In the genomic region with DNA sequence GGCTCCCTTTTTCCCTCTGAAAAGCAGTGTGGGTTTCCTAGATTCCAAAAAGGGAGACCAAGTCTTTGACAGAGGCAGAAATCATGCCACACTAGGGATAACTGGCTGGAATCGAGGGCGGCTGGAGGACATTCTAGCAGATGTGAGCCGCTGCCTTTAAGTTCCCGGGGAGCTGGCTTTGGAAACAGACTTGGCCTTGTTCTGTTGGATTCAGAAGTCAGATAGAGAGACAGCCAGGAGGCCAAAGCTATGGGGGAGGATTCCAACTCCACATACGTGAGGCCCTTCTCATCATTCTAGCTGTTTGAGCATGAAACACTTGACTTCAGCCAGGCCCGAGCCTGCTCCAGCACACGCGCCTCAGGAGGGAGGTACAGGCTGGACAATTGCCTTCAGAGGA, we compare ENCODE assay signal across 26 cellular contexts.
DNase-seq lines count a peak whose midpoint lies in the region; ATAC-seq and TF ChIP-seq lines count a peak whose summit lies in the region.
"Had no signal": no experiment of that assay in that cellular context is flagged by ENCODE, and none has a peak within 500 bp of the region (broad histone marks: within the 10 kb centered on the region; RNA-seq: fewer than 3 reads in every experiment).

No MANE protein-coding gene starts in this region.

- no peaks in the 10 kb centered on the region for H3K36me3 ChIP-seq in right atrium auricular region
- H3K36me3 ChIP-seq in ovary = no peaks in the 10 kb centered on the region
- H3K36me3 ChIP-seq in testis (ENCODE audit: low read depth, missing control alignments) = no peaks in the 10 kb centered on the region
- H3K36me3 ChIP-seq: Peyer's patch had no signal

- 34 to 43% (median 42%) methylated on average over 8 of the region's 8 CpGs for WGBS in ovary, 3 donors
- whole genome bisulfite sequencing in testis, 2 donors = 39 to 59% methylated on average over 8 of the region's 8 CpGs

- TF ChIP-seq POLR2A in ovary (IDR thresholded peaks at IDR 0.05) (no peak), testis (IDR thresholded peaks at IDR 0.05) (no peak)

- no peak for TF ChIP-seq EP300 in ovary (IDR thresholded peaks at IDR 0.05)

- peaks cover 0 to 7% of the 10 kb centered on the region in 2 donors for H3K4me1 ChIP-seq in right atrium auricular region
- peaks cover 10% of the 10 kb centered on the region for H3K4me1 ChIP-seq in ovary (ENCODE audit: insufficient read depth)
- peaks cover 39% of the 10 kb centered on the region for H3K4me1 ChIP-seq in testis

- H3K27me3 ChIP-seq in right atrium auricular region = no peaks in the 10 kb centered on the region
- no peaks in the 10 kb centered on the region for H3K27me3 ChIP-seq in ovary
- no peaks in the 10 kb centered on the region for H3K27me3 ChIP-seq in testis
- H3K27me3 ChIP-seq: Peyer's patch had no signal

- no peak overlapping the region for H3K27ac ChIP-seq in right atrium auricular region
- peak overlapping the region in 1 of 2 donors; percentile 42 for H3K27ac ChIP-seq in ovary
- peak overlapping the region; percentile 54 to 55 for H3K27ac ChIP-seq in testis
- H3K27ac ChIP-seq: 22Rv1, C4-2B, KMS-11, Peyer's patch had no signal

- ATAC-seq in Right ventricle myocardium inferior (peak; percentile 40), left ventricle myocardium superior (peak; percentile 69), GM21515 (IDR thresholded peaks at IDR 0.05; ENCODE audit: unreplicated experiment) (no peak)
- ATAC-seq: HCT116 had no signal

- H3K4me3 ChIP-seq in right atrium auricular region = no peak overlapping the region
- no peak overlapping the region for H3K4me3 ChIP-seq in ovary
- H3K4me3 ChIP-seq in testis = no peak overlapping the region
- H3K4me3 ChIP-seq: Peyer's patch had no signal

- TF ChIP-seq CTCF in right atrium auricular region (IDR thresholded peaks at IDR 0.05) (no peak), ovary (IDR thresholded peaks at IDR 0.05) (no peak), testis (IDR thresholded peaks at IDR 0.05) (no peak)

- DNase-seq in Right ventricle myocardium inferior (ENCODE audit: missing footprints) (no peak), right atrium auricular region (ENCODE audit: low spot score) (no peak), left ventricle myocardium superior (no peak), ovary (peak in 4 of 5 donors; percentile 21 to 55 (median 40)), testis (peak; percentile 79), ureter (ENCODE audit: low spot score) (no peak), cortex of kidney (lab: John Stamatoyannopoulos, UW) (no peak)
- DNase-seq: CD8-positive, alpha-beta memory T cell; DMS 273 treated with DMSO at 0.1 percent for 48 hours; DMS79; EL; GDM1; MM.1S; NCI-H1048; NCI-H1417; NCI-H1694; NCI-H2081; NCI-H2227 treated with DMSO at 0.1 percent for 48 hours; NCI-H69; OCI-M1; Peyer's patch had no signal

- intact Hi-C loops in Right ventricle myocardium inferior (cut with DNase I) (no loop called here), left ventricle myocardium superior (cut with micrococcal nuclease) (no loop called here), ovary (cut with DNase I) (no loop called here), testis (cut with DNase I; ENCODE audit: low total_unique reads) (no loop called here)

- no peaks in the 10 kb centered on the region for H3K9me3 ChIP-seq in right atrium auricular region
- H3K9me3 ChIP-seq in ovary = no peaks in the 10 kb centered on the region
- no peaks in the 10 kb centered on the region for H3K9me3 ChIP-seq in testis
- H3K9me3 ChIP-seq: Peyer's patch had no signal

Comparison
In these comparisons a context has a peak if more than half of its experiments do, and no peak if none do; other contexts are left out.
1. DNase-seq: peak in ovary (4 of 5) and testis (single experiment); none in Right ventricle myocardium inferior (single experiment), right atrium auricular region (single experiment), left ventricle myocardium superior (single experiment), ureter (single experiment) and cortex of kidney (single experiment).
2. H3K27ac ChIP-seq: peak in testis (2 of 2); none in right atrium auricular region (0 of 2).